Comparison of ENCODE assay signal across 8 cellular contexts in genomic region chr17:28744104-28744801, GRCh38. TPM values are rescaled to one million over a fixed set of nuclear protein-coding genes. Genes with fewer than 3 reads are reported as not detected.
A peak's percentile ranks its signal among the peaks of the same experiment; 100 is the strongest.
DNase-seq lines count a peak whose midpoint lies in the region; ATAC-seq and TF ChIP-seq lines count a peak whose summit lies in the region.

No MANE protein-coding gene starts in this region.

- H3K4me3 ChIP-seq in MM.1S (ENCODE audit: low read length) = peak overlapping the region; percentile 74

- H3K9me3 Mint-ChIP-seq in activated CD8-positive, alpha-beta T cell treated with anti-CD3 and anti-CD28 coated beads for 36 hours = peaks cover 2% of the 10 kb centered on the region
- H3K9me3 Mint-ChIP-seq in effector memory CD8-positive, alpha-beta T cell = no peaks in the 10 kb centered on the region
- no peaks in the 10 kb centered on the region for H3K9me3 Mint-ChIP-seq in mesothelial cell of epicardium

- H3K36me3 ChIP-seq in MM.1S (replicated peaks; ENCODE audit: insufficient read depth, low read length) = no peaks in the 10 kb centered on the region

- H3K27ac ChIP-seq in C4-2B (peak overlapping the region; percentile 96), MM.1S (ENCODE audit: low read length) (peak overlapping the region; percentile 34; the same call in 1 of the 2 replicates)

- intact Hi-C loops in activated CD8-positive, alpha-beta T cell treated with anti-CD3 and anti-CD28 coated beads for 36 hours (cut with micrococcal nuclease) = no loop called here

- H3K9me2 ChIP-seq in MM.1S (replicated peaks; ENCODE audit: insufficient read depth, low read length) = no peaks in the 10 kb centered on the region

- no peaks in the 10 kb centered on the region for H3K27me3 Mint-ChIP-seq in activated CD8-positive, alpha-beta T cell treated with anti-CD3 and anti-CD28 coated beads for 36 hours
- H3K27me3 Mint-ChIP-seq in effector memory CD8-positive, alpha-beta T cell = no peaks in the 10 kb centered on the region
- H3K27me3 Mint-ChIP-seq in mesothelial cell of epicardium (ENCODE audit: low read depth) = no peaks in the 10 kb centered on the region

- no peaks in the 10 kb centered on the region for H4K20me1 ChIP-seq in MM.1S (ENCODE audit: insufficient read depth, low read length)

- peaks cover 48% of the 10 kb centered on the region for H3K36me3 Mint-ChIP-seq in activated CD8-positive, alpha-beta T cell treated with anti-CD3 and anti-CD28 coated beads for 36 hours (ENCODE audit: low read depth)
- peaks cover 46% of the 10 kb centered on the region for H3K36me3 Mint-ChIP-seq in effector memory CD8-positive, alpha-beta T cell (ENCODE audit: insufficient read depth)
- peaks cover 3% of the 10 kb centered on the region for H3K36me3 Mint-ChIP-seq in mesothelial cell of epicardium

- H3K9me3 ChIP-seq in MM.1S (replicated peaks; ENCODE audit: insufficient read depth, low read length) = no peaks in the 10 kb centered on the region

- H2AFZ ChIP-seq in MM.1S (ENCODE audit: low read length) = peak overlapping the region; percentile 30; the same call in 1 of the 2 replicates

- peaks cover 18% of the 10 kb centered on the region for H3K4me1 ChIP-seq in MM.1S (ENCODE audit: low read length)

- peak overlapping the region; percentile 71 for H3K9ac ChIP-seq in MM.1S (ENCODE audit: low read length)

- peak overlapping the region; percentile 90 for H3K27ac Mint-ChIP-seq in activated CD8-positive, alpha-beta T cell treated with anti-CD3 and anti-CD28 coated beads for 36 hours
- H3K27ac Mint-ChIP-seq in effector memory CD8-positive, alpha-beta T cell = peak overlapping the region; percentile 82 to 92
- H3K27ac Mint-ChIP-seq in mesothelial cell of epicardium = peak overlapping the region; percentile 98

- POLR2A ChIA-PET in activated CD8-positive, alpha-beta T cell treated with anti-CD3 and anti-CD28 coated beads for 36 hours (lab: Charles Lee) = interaction anchor here (0.9 to 20.7 kb wide), 3 partner anchors 13 to 33 kb away, joined by 3 to 480 read pairs (median 4); partner anchors contain the start of genes NEK8, RPL23A and TLCD1

- H3K4me2 ChIP-seq in MM.1S (ENCODE audit: low read depth, low read length) = peak overlapping the region; percentile 90; the same call in 1 of the 2 replicates

- DNase-seq in MM.1S (peak; percentile 57), mesothelial cell of epicardium (ENCODE audit: low spot score in 2 of 2, unreplicated experiment in 2 of 2) (peak in 1 of 2 experiments; percentile 59), NCI-H2081 treated with DMSO at 0.1 percent for 48 hours (lab: John Stamatoyannopoulos, UW) (no peak)
- DNase-seq in activated CD8-positive, alpha-beta T cell treated with anti-CD3 and anti-CD28 coated beads for 36 hours = peak; percentile 76
- peak; percentile 32 to 42 (median 34) for DNase-seq in effector memory CD8-positive, alpha-beta T cell
- peak; percentile 49 for DNase-seq in stimulated activated naive CD4-positive, alpha-beta T cell treated with Interleukin-2 at 50 U/mL for 16 hours (lab: John Stamatoyannopoulos, UW)

- H3F3A ChIP-seq in MM.1S (ENCODE audit: insufficient read depth, low read length) = peaks cover 13% of the 10 kb centered on the region

- ATAC-seq in GM21528 (IDR thresholded peaks at IDR 0.05; ENCODE audit: low FRiP score, unreplicated experiment) = peak; percentile 24
- ATAC-seq in activated CD8-positive, alpha-beta T cell treated with anti-CD3 and anti-CD28 coated beads for 36 hours = peak; percentile 32
- peak; percentile 43 for ATAC-seq in effector memory CD8-positive, alpha-beta T cell (replicated peaks)

- H3K79me2 ChIP-seq in MM.1S (ENCODE audit: low read length) = peaks cover 38% of the 10 kb centered on the region

- peak overlapping the region; percentile 91 for H3K4me3 Mint-ChIP-seq in activated CD8-positive, alpha-beta T cell treated with anti-CD3 and anti-CD28 coated beads for 36 hours
- H3K4me3 Mint-ChIP-seq in effector memory CD8-positive, alpha-beta T cell = peak overlapping the region; percentile 80
- peak overlapping the region; percentile 89 for H3K4me3 Mint-ChIP-seq in mesothelial cell of epicardium

- CTCF ChIA-PET in activated CD8-positive, alpha-beta T cell treated with anti-CD3 and anti-CD28 coated beads for 36 hours (lab: Charles Lee) = interaction anchor here (1.0 to 17.1 kb wide), 4 partner anchors 9 to 209 kb away, joined by 3 to 609 read pairs (median 20); partner anchors contain the start of genes NEK8 and TLCD1

- no peaks in the 10 kb centered on the region for H3K27me3 ChIP-seq in MM.1S (replicated peaks; ENCODE audit: insufficient read depth, low read length)

- peaks cover 42% of the 10 kb centered on the region for H3K4me1 Mint-ChIP-seq in activated CD8-positive, alpha-beta T cell treated with anti-CD3 and anti-CD28 coated beads for 36 hours (ENCODE audit: low read depth)
- peaks cover 11 to 12% of the 10 kb centered on the region in 2 donors for H3K4me1 Mint-ChIP-seq in effector memory CD8-positive, alpha-beta T cell (ENCODE audit: low read depth in 2 of 2)
- H3K4me1 Mint-ChIP-seq in mesothelial cell of epicardium = peaks cover 32% of the 10 kb centered on the region

- TF ChIP-seq CTCF in C4-2B (conservative IDR thresholded peaks at IDR 0.05) = no peak; the same call in 1 of the 2 replicates
- no peak for TF ChIP-seq CTCF in MM.1S (IDR thresholded peaks at IDR 0.05; ENCODE audit: low read length)
- no peak for TF ChIP-seq CTCF in activated CD8-positive, alpha-beta T cell treated with anti-CD3 and anti-CD28 coated beads for 36 hours (IDR thresholded peaks at IDR 0.05)
- no peak for TF ChIP-seq CTCF in mesothelial cell of epicardium (IDR thresholded peaks at IDR 0.05; ENCODE audit: unreplicated experiment)

RNA-seq across cellular contexts. Expression of gene TRAF4, which starts 0.4 kb away (rescaled TPM):
- total RNA-seq in activated CD8-positive, alpha-beta T cell treated with anti-CD3 and anti-CD28 coated beads for 36 hours = 100 to 1,000 TPM; 140 to 151 TPM
- total RNA-seq in mesothelial cell of epicardium = 252 to 259 TPM (median 254 TPM) in 3 replicates

RNA-seq across cellular contexts. Expression of gene NEK8, which starts 15.7 kb away (rescaled TPM):
- total RNA-seq in activated CD8-positive, alpha-beta T cell treated with anti-CD3 and anti-CD28 coated beads for 36 hours = 1 to 10 TPM; 3.6 to 3.9 TPM
- 5.2 to 7.6 TPM (median 5.9 TPM) in 3 replicates for total RNA-seq in mesothelial cell of epicardium

RNA-seq across cellular contexts. Expression of gene TLCD1, which starts 18.2 kb away (rescaled TPM):
- 1 to 10 TPM; 6.5 to 8.7 TPM for total RNA-seq in activated CD8-positive, alpha-beta T cell treated with anti-CD3 and anti-CD28 coated beads for 36 hours
- total RNA-seq in mesothelial cell of epicardium = 2.3 to 3.8 TPM (median 3.3 TPM) in 3 replicates

RNA-seq across cellular contexts. Expression of gene RPL23A, which starts 24.5 kb away (rescaled TPM):
- 1,000 to 10,000 TPM; 2,633 to 2,644 TPM for total RNA-seq in activated CD8-positive, alpha-beta T cell treated with anti-CD3 and anti-CD28 coated beads for 36 hours
- 1,669 to 1,804 TPM (median 1,792 TPM) in 3 replicates for total RNA-seq in mesothelial cell of epicardium

RNA-seq across cellular contexts. Expression of gene RAB34, which starts 26.6 kb away (rescaled TPM):
- total RNA-seq in activated CD8-positive, alpha-beta T cell treated with anti-CD3 and anti-CD28 coated beads for 36 hours = 10 to 100 TPM in 1 of 2 experiments, 1 to 10 TPM in 1; 9.8 to 14.4 TPM
- total RNA-seq in mesothelial cell of epicardium = 172 to 181 TPM (median 178 TPM) in 3 replicates
